1 cellular context compared by ENCODE assay signal in genomic region chr10:93754761-93755160, GRCh38.
TF ChIP-seq lines count a peak whose summit lies in the region.

No MANE protein-coding gene starts in this region.

TF ChIP-seq in HEK293, 187 proteins besides CTCF, POLR2A, EP300 and RAD21 (continued from another document):
- no peak for TF ChIP-seq ZNF513 (tag by site-specific recombination; IDR thresholded peaks at IDR 0.05)
